In genomic region chr7:12655161-12655560, GRCh38 we compare ENCODE assay signal across 1 cellular context.
TF ChIP-seq lines count a peak whose summit lies in the region.

No MANE protein-coding gene starts in this region.

TF ChIP-seq in SK-N-SH treated with all-trans-retinoic acid at 6 μM for 48 hours, 23 proteins besides CTCF, POLR2A, EP300 and RAD21 (continued from another document):
- TF ChIP-seq, protein P1, sequence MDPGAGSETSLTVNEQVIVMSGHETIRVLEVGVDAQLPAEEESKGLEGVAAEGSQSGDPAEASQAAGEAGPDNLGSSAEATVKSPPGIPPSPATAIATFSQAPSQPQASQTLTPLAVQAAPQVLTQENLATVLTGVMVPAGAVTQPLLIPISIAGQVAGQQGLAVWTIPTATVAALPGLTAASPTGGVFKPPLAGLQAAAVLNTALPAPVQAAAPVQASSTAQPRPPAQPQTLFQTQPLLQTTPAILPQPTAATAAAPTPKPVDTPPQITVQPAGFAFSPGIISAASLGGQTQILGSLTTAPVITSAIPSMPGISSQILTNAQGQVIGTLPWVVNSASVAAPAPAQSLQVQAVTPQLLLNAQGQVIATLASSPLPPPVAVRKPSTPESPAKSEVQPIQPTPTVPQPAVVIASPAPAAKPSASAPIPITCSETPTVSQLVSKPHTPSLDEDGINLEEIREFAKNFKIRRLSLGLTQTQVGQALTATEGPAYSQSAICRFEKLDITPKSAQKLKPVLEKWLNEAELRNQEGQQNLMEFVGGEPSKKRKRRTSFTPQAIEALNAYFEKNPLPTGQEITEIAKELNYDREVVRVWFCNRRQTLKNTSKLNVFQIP (CRISPR knock-in tag; IDR thresholded peaks at IDR 0.05; ENCODE audit: borderline replicate concordance, low read depth): no peak
- TF ChIP-seq BACH2 (CRISPR knock-in tag; IDR thresholded peaks at IDR 0.05; ENCODE audit: borderline replicate concordance): no peak
- TF ChIP-seq ZNF565 (CRISPR knock-in tag; conservative IDR thresholded peaks at IDR 0.05; ENCODE audit: low read depth): no peak
- TF ChIP-seq ISL1 (CRISPR knock-in tag; IDR thresholded peaks at IDR 0.05): no peak
- no peak for TF ChIP-seq GLIS3 (CRISPR knock-in tag; IDR thresholded peaks at IDR 0.05)
